8 cellular contexts compared by ENCODE assay signal in genomic region chrX:41335590-41336331, GRCh38. TPM values are rescaled to one million over a fixed set of nuclear protein-coding genes. Genes with fewer than 3 reads are reported as not detected.
DNase-seq lines count a peak whose midpoint lies in the region; ATAC-seq lines count a peak whose summit lies in the region.

No MANE protein-coding gene starts in this region.

- peaks cover 24% of the 10 kb centered on the region for H3K4me1 Mint-ChIP-seq in activated CD4-positive, alpha-beta memory T cell treated with anti-CD3 and anti-CD28 coated beads for 36 hours (ENCODE audit: low read depth)
- H3K4me1 Mint-ChIP-seq in stimulated activated memory B cell treated with anti-CD40 and anti-IgM and Interleukin-4, amounts not matched to agents 10 μg/mL and 1 μg/mL and 100 μg/mL, for 72 hours: peaks cover 21% of the 10 kb centered on the region

- H3K4me3 ChIP-seq in HAP-1 (peak overlapping the region; percentile 100), right cardiac atrium (ENCODE audit: low read length) (peak overlapping the region; percentile 62)

- in situ Hi-C loops in HAP-1 (cut with MboI; ENCODE audit: low sequenced_read_pairs): no loop called here
- in situ Hi-C loops in ACHN (cut with HindIII; ENCODE audit: low pct_ligation_motif_present, low pct_unique_long_range_greater_than_20kb, low sequenced_read_pairs): no loop called here

- peak overlapping the region; percentile 93 for H3K4me3 Mint-ChIP-seq in activated CD4-positive, alpha-beta memory T cell treated with anti-CD3 and anti-CD28 coated beads for 36 hours
- H3K4me3 Mint-ChIP-seq in stimulated activated memory B cell treated with anti-CD40 and anti-IgM and Interleukin-4, amounts not matched to agents 10 μg/mL and 1 μg/mL and 100 μg/mL, for 72 hours: peak overlapping the region; percentile 100

- POLR2A ChIA-PET in activated CD4-positive, alpha-beta memory T cell treated with anti-CD3 and anti-CD28 coated beads for 36 hours (lab: Charles Lee): interaction anchor here (0.7 to 1.9 kb wide), 8 partner anchors 10 to 108 kb away, joined by 3 to 7 read pairs (median 3); no protein-coding TSS in a partner anchor

- DNase-seq in HAP-1 (ENCODE audit: low spot score in 2 of 2) (no peak), right cardiac atrium (no peak), ACHN (no peak), T-helper 9 cell (no peak), UCSD-AML1 (lab: John Stamatoyannopoulos, UW; ENCODE audit: unreplicated experiment) (no peak), NCI-H1436 (lab: John Stamatoyannopoulos, UW) (no peak)
- DNase-seq in activated CD4-positive, alpha-beta memory T cell treated with anti-CD3 and anti-CD28 coated beads for 36 hours: peak; percentile 48

- H3K9me3 ChIP-seq in HAP-1: no peaks in the 10 kb centered on the region
- no peaks in the 10 kb centered on the region for H3K9me3 ChIP-seq in right cardiac atrium (ENCODE audit: control insufficient read depth, low read length)

- peaks cover 39% of the 10 kb centered on the region for H3K4me1 ChIP-seq in HAP-1
- H3K4me1 ChIP-seq in right cardiac atrium (ENCODE audit: control insufficient read depth, insufficient read depth, low read length): peaks cover 2% of the 10 kb centered on the region

- intact Hi-C loops in activated CD4-positive, alpha-beta memory T cell treated with anti-CD3 and anti-CD28 coated beads for 36 hours (cut with micrococcal nuclease): loop anchor here (1.0 to 2.0 kb wide), 2 partner anchors 16 to 601 kb away; partner anchors contain the start of gene MED14
- intact Hi-C loops in right cardiac atrium (cut with DNase I): no loop called here

- WGBS in right cardiac atrium: 5% methylated on average over 10 of the region's 10 CpGs

- peaks cover 55% of the 10 kb centered on the region for H3K36me3 Mint-ChIP-seq in activated CD4-positive, alpha-beta memory T cell treated with anti-CD3 and anti-CD28 coated beads for 36 hours
- H3K36me3 Mint-ChIP-seq in stimulated activated memory B cell treated with anti-CD40 and anti-IgM and Interleukin-4, amounts not matched to agents 10 μg/mL and 1 μg/mL and 100 μg/mL, for 72 hours: peaks cover 17% of the 10 kb centered on the region

- CTCF ChIA-PET in activated CD4-positive, alpha-beta memory T cell treated with anti-CD3 and anti-CD28 coated beads for 36 hours (lab: Charles Lee): interaction anchor here (1.1 to 1.5 kb wide), 2 partner anchors 11 to 59 kb away, joined by 3 read pairs; no protein-coding TSS in a partner anchor

- peak overlapping the region; percentile 100 for H3K27ac Mint-ChIP-seq in activated CD4-positive, alpha-beta memory T cell treated with anti-CD3 and anti-CD28 coated beads for 36 hours
- peak overlapping the region; percentile 100 for H3K27ac Mint-ChIP-seq in stimulated activated memory B cell treated with anti-CD40 and anti-IgM and Interleukin-4, amounts not matched to agents 10 μg/mL and 1 μg/mL and 100 μg/mL, for 72 hours

- peaks cover 56% of the 10 kb centered on the region for H3K36me3 ChIP-seq in HAP-1 (replicated peaks)

- H3K27ac ChIP-seq in right cardiac atrium (ENCODE audit: low read length): peak overlapping the region; percentile 92

- H3K9me3 Mint-ChIP-seq in activated CD4-positive, alpha-beta memory T cell treated with anti-CD3 and anti-CD28 coated beads for 36 hours: no peaks in the 10 kb centered on the region
- H3K9me3 Mint-ChIP-seq in stimulated activated memory B cell treated with anti-CD40 and anti-IgM and Interleukin-4, amounts not matched to agents 10 μg/mL and 1 μg/mL and 100 μg/mL, for 72 hours: no peaks in the 10 kb centered on the region

- H3K27me3 Mint-ChIP-seq in activated CD4-positive, alpha-beta memory T cell treated with anti-CD3 and anti-CD28 coated beads for 36 hours: peaks cover 1% of the 10 kb centered on the region
- H3K27me3 Mint-ChIP-seq in stimulated activated memory B cell treated with anti-CD40 and anti-IgM and Interleukin-4, amounts not matched to agents 10 μg/mL and 1 μg/mL and 100 μg/mL, for 72 hours: no peaks in the 10 kb centered on the region

- H3K27me3 ChIP-seq in HAP-1 (ENCODE audit: low read depth): no peaks in the 10 kb centered on the region
- no peaks in the 10 kb centered on the region for H3K27me3 ChIP-seq in right cardiac atrium (ENCODE audit: control insufficient read depth, insufficient read depth)

- ATAC-seq in right cardiac atrium: no peak
- ATAC-seq in stimulated activated memory B cell treated with anti-CD40 and anti-IgM and Interleukin-4, amounts not matched to agents 10 μg/mL and 1 μg/mL and 100 μg/mL, for 72 hours: no peak

RNA-seq across cellular contexts. Expression of gene DDX3X, which starts 1.8 kb away (rescaled TPM):
- 100 to 1,000 TPM; 216 to 218 TPM for total RNA-seq in activated CD4-positive, alpha-beta memory T cell treated with anti-CD3 and anti-CD28 coated beads for 36 hours
- 100 to 1,000 TPM; 136 to 297 (median 188) TPM for total RNA-seq in right cardiac atrium
- 62.4 TPM for polyA plus RNA-seq in right cardiac atrium
